ENCODE assay signal across 26 cellular contexts in genomic region chr19:28542394-28543243, GRCh38.
A peak's percentile ranks its signal among the peaks of the same experiment; 100 is the strongest.
DNase-seq lines count a peak whose midpoint lies in the region; ATAC-seq and TF ChIP-seq lines count a peak whose summit lies in the region.
"Had no signal": no experiment of that assay in that cellular context is flagged by ENCODE, and none has a peak within 500 bp of the region (broad histone marks: within the 10 kb centered on the region; RNA-seq: fewer than 3 reads in every experiment).

No MANE protein-coding gene starts in this region.

- intact Hi-C loops in activated B cell treated with CpG ODN at 0.5 μM for 24 hours (cut with micrococcal nuclease): no loop called here

- H3K36me3 ChIP-seq in BLaER1: no peaks in the 10 kb centered on the region
- H3K36me3 ChIP-seq: BE2C, SJCRH30, upper lobe of right lung had no signal

- DNase-seq in activated B cell treated with CpG ODN at 0.5 μM for 24 hours (no peak), NK-92 (lab: John Stamatoyannopoulos, UW; ENCODE audit: unreplicated experiment) (no peak), AG08396 (ENCODE audit: low spot score) (no peak), iPS-NIHi11 (ENCODE audit: low spot score) (no peak)
- no peak for DNase-seq in T-helper 2 cell treated with Interferon-gamma antibody and Interleukin-4, amounts not matched to agents 5 μg/mL and 100 μg/mL, for 36 hours (ENCODE audit: low spot score)
- DNase-seq: activated CD4-positive, alpha-beta T cell treated with anti-CD3 and anti-CD28 coated beads for 36 hours; activated CD8-positive, alpha-beta memory T cell treated with anti-CD3 and anti-CD28 coated beads for 24 hours; activated T-cell treated with anti-CD3 and anti-CD28 coated beads, Interleukin-2, amount 50 U/mL, for 1 hour; BE2C; body of pancreas; DMS79 treated with DMSO at 0.1 percent for 48 hours; left cardiac atrium; mesenchymal stem cell; NCI-H1417; psoas muscle; SJCRH30; stimulated activated CD8-positive, alpha-beta memory T cell treated with anti-CD3 and anti-CD28 coated beads, Interleukin-4, amount 100 ng/mL, for 48 hours; substantia nigra; upper lobe of right lung had no signal

- H3K36me3 Mint-ChIP-seq in activated B cell treated with CpG ODN at 0.5 μM for 24 hours (ENCODE audit: low read depth): no peaks in the 10 kb centered on the region
- no peaks in the 10 kb centered on the region for H3K36me3 Mint-ChIP-seq in T-helper 2 cell treated with Interferon-gamma antibody and Interleukin-4, amounts not matched to agents 5 μg/mL and 100 μg/mL, for 36 hours (ENCODE audit: low read depth)
- H3K36me3 Mint-ChIP-seq: IgD-negative memory B cell had no signal

- CTCF ChIA-PET in activated B cell treated with CpG ODN at 0.5 μM for 24 hours (lab: Charles Lee): no interaction called here

- H3K4me3 Mint-ChIP-seq in activated B cell treated with CpG ODN at 0.5 μM for 24 hours: no peak overlapping the region
- no peak overlapping the region for H3K4me3 Mint-ChIP-seq in T-helper 2 cell treated with Interferon-gamma antibody and Interleukin-4, amounts not matched to agents 5 μg/mL and 100 μg/mL, for 36 hours
- H3K4me3 Mint-ChIP-seq: activated CD4-positive, alpha-beta T cell treated with anti-CD3 and anti-CD28 coated beads for 36 hours; IgD-negative memory B cell; T-helper 1 cell treated with Interleukin-12 subunit alpha and Interleukin-12 subunit beta and Interleukin-4 antibody, amounts not matched to agents 30 μg/mL and 1 μg/mL, for 36 hours had no signal

- no peak for TF ChIP-seq CTCF in activated B cell treated with CpG ODN at 0.5 μM for 24 hours (IDR thresholded peaks at IDR 0.05)

- POLR2A ChIA-PET in activated B cell treated with CpG ODN at 0.5 μM for 24 hours (lab: Charles Lee): no interaction called here

- no peak overlapping the region for H3K9ac ChIP-seq in BLaER1

- peaks cover 41% of the 10 kb centered on the region for H3K4me1 ChIP-seq in BLaER1
- H3K4me1 ChIP-seq: A549, BE2C, psoas muscle, SJCRH30, upper lobe of right lung had no signal

- no peaks in the 10 kb centered on the region for H3K27me3 ChIP-seq in BLaER1
- H3K27me3 ChIP-seq: BE2C, body of pancreas, upper lobe of right lung had no signal

- H3K27ac Mint-ChIP-seq in activated B cell treated with CpG ODN at 0.5 μM for 24 hours: peak overlapping the region; percentile 5
- no peak overlapping the region for H3K27ac Mint-ChIP-seq in T-helper 2 cell treated with Interferon-gamma antibody and Interleukin-4, amounts not matched to agents 5 μg/mL and 100 μg/mL, for 36 hours
- H3K27ac Mint-ChIP-seq: activated CD4-positive, alpha-beta T cell treated with anti-CD3 and anti-CD28 coated beads for 36 hours; IgD-negative memory B cell; T-helper 1 cell treated with Interleukin-12 subunit alpha and Interleukin-12 subunit beta and Interleukin-4 antibody, amounts not matched to agents 30 μg/mL and 1 μg/mL, for 36 hours had no signal

- no peak overlapping the region for H3K4me3 ChIP-seq in BLaER1
- H3K4me3 ChIP-seq: A549, body of pancreas, psoas muscle, SJCRH30, upper lobe of right lung had no signal

- no peaks in the 10 kb centered on the region for H3K27me3 Mint-ChIP-seq in activated B cell treated with CpG ODN at 0.5 μM for 24 hours
- no peaks in the 10 kb centered on the region for H3K27me3 Mint-ChIP-seq in T-helper 2 cell treated with Interferon-gamma antibody and Interleukin-4, amounts not matched to agents 5 μg/mL and 100 μg/mL, for 36 hours (ENCODE audit: low read depth)
- H3K27me3 Mint-ChIP-seq: activated CD4-positive, alpha-beta T cell treated with anti-CD3 and anti-CD28 coated beads for 36 hours; IgD-negative memory B cell had no signal

- H4K20me1 ChIP-seq in BLaER1: no peaks in the 10 kb centered on the region

- H3K9me3 ChIP-seq in BLaER1: peaks cover under 1% of the 10 kb centered on the region; the same call in 1 of the 2 replicates
- H3K9me3 ChIP-seq: BE2C, body of pancreas, SJCRH30 had no signal

- ATAC-seq in GM18909 (IDR thresholded peaks at IDR 0.05; ENCODE audit: poor library complexity, unreplicated experiment): peak; percentile 94
- peak; percentile 44 for ATAC-seq in HG02763 (IDR thresholded peaks at IDR 0.05; ENCODE audit: unreplicated experiment)
- peak; percentile 79 for ATAC-seq in activated B cell treated with CpG ODN at 0.5 μM for 24 hours (ENCODE audit: low read depth)
- ATAC-seq: A549; activated CD4-positive, alpha-beta T cell treated with anti-CD3 and anti-CD28 coated beads for 36 hours; body of pancreas; left cardiac atrium; psoas muscle; upper lobe of right lung had no signal

- H3K9me3 Mint-ChIP-seq in activated B cell treated with CpG ODN at 0.5 μM for 24 hours: peaks cover 6% of the 10 kb centered on the region
- H3K9me3 Mint-ChIP-seq in T-helper 2 cell treated with Interferon-gamma antibody and Interleukin-4, amounts not matched to agents 5 μg/mL and 100 μg/mL, for 36 hours: peaks cover 7% of the 10 kb centered on the region

- H3K4me1 Mint-ChIP-seq in activated B cell treated with CpG ODN at 0.5 μM for 24 hours: peaks cover 8% of the 10 kb centered on the region
- no peaks in the 10 kb centered on the region for H3K4me1 Mint-ChIP-seq in T-helper 2 cell treated with Interferon-gamma antibody and Interleukin-4, amounts not matched to agents 5 μg/mL and 100 μg/mL, for 36 hours (ENCODE audit: low read depth)
- H3K4me1 Mint-ChIP-seq: activated CD4-positive, alpha-beta T cell treated with anti-CD3 and anti-CD28 coated beads for 36 hours had no signal

- no peak overlapping the region for H3K27ac ChIP-seq in BLaER1
- H3K27ac ChIP-seq: A549, body of pancreas, epithelial cell of prostate, psoas muscle, SJCRH30, upper lobe of right lung had no signal

- H3K4me2 ChIP-seq in BLaER1: peak overlapping the region; percentile 52
- H3K4me2 ChIP-seq: A549 had no signal

Comparison
In these comparisons a context has a peak if more than half of its experiments do, and no peak if none do; other contexts are left out.
1. ATAC-seq: peak in every context shown above with its lines; median percentile 94 in GM18909; 79 in activated B cell treated with CpG ODN at 0.5 μM for 24 hours; 44 in HG02763.